In genomic region chr11:68040957-68041591, GRCh38 we compare ENCODE assay signal across 9 cellular contexts. TPM values are rescaled to one million over a fixed set of nuclear protein-coding genes. Genes with fewer than 3 reads are reported as not detected.
DNase-seq lines count a peak whose midpoint lies in the region; ATAC-seq and TF ChIP-seq lines count a peak whose summit lies in the region.
"Had no signal": no experiment of that assay in that cellular context is flagged by ENCODE, and none has a peak within 500 bp of the region (broad histone marks: within the 10 kb centered on the region; RNA-seq: fewer than 3 reads in every experiment).

No MANE protein-coding gene starts in this region.

- no peaks in the 10 kb centered on the region for H3K9me2 ChIP-seq in SU-DHL-6 (replicated peaks; ENCODE audit: insufficient read depth, low read length)

- ATAC-seq in GM21423 (IDR thresholded peaks at IDR 0.05; ENCODE audit: unreplicated experiment) = no peak

- H3K4me3 ChIP-seq in GM12875 (ENCODE audit: low read depth, low read length) (peak overlapping the region; percentile 92), SU-DHL-6 (ENCODE audit: insufficient read depth, low read length, poor library complexity, severe bottlenecking) (peak overlapping the region; percentile 81), fibroblast of the aortic adventitia (ENCODE audit: low read depth, low read length) (peak overlapping the region; percentile 79), skin epidermis (peak overlapping the region; percentile 44 to 81 (median 66))

- H4K20me1 ChIP-seq in SU-DHL-6 (ENCODE audit: low read depth, low read length) = no peaks in the 10 kb centered on the region

- no peaks in the 10 kb centered on the region for H3K9me3 ChIP-seq in SU-DHL-6 (ENCODE audit: insufficient read depth, low read length)
- H3K9me3 ChIP-seq: MG63 had no signal

- TF ChIP-seq CTCF in GM12875 (IDR thresholded peaks at IDR 0.05; ENCODE audit: borderline replicate concordance, insufficient read depth, low read depth, low read length) (no peak), SU-DHL-6 (IDR thresholded peaks at IDR 0.05; ENCODE audit: insufficient read depth, low read length, poor library complexity, severe bottlenecking) (no peak), fibroblast of the aortic adventitia (IDR thresholded peaks at IDR 0.05; ENCODE audit: insufficient read depth, low read length) (no peak), GM20000 (IDR thresholded peaks at IDR 0.05; ENCODE audit: extremely low read depth, missing control alignments) (no peak)

- H3K79me2 ChIP-seq in SU-DHL-6 (ENCODE audit: insufficient read depth, low read length) = peaks cover 24% of the 10 kb centered on the region

- H3K4me2 ChIP-seq in SU-DHL-6 (ENCODE audit: low read depth, low read length, poor library complexity, severe bottlenecking) = peak overlapping the region; percentile 99

- DNase-seq in fibroblast of the aortic adventitia (ENCODE audit: low read depth) (no peak), GM20000 (ENCODE audit: low spot score) (no peak), NCI-H1105 treated with DMSO at 0.1 percent for 48 hours (lab: John Stamatoyannopoulos, UW) (no peak), NCI-H1092 treated with DMSO at 0.1 percent for 48 hours (lab: John Stamatoyannopoulos, UW) (no peak)

- H3F3A ChIP-seq in SU-DHL-6 (ENCODE audit: insufficient read depth) = no peaks in the 10 kb centered on the region; the same call in 1 of the 2 replicates

- peak overlapping the region; percentile 77 for H3K9ac ChIP-seq in SU-DHL-6 (ENCODE audit: low read length)

- peak overlapping the region; percentile 74 for H3K27ac ChIP-seq in SU-DHL-6 (ENCODE audit: low read depth, low read length)
- H3K27ac ChIP-seq in skin epidermis = peak overlapping the region in 20 of 21 experiments; percentile 66 to 96 (median 87)

- H3K36me3 ChIP-seq in SU-DHL-6 (ENCODE audit: low read length) = no peaks in the 10 kb centered on the region

- H2AFZ ChIP-seq in SU-DHL-6 (ENCODE audit: low read depth, low read length, severe bottlenecking) = no peak overlapping the region

- no peaks in the 10 kb centered on the region for H3K27me3 ChIP-seq in SU-DHL-6 (ENCODE audit: low read length)
- H3K27me3 ChIP-seq: MG63 had no signal

RNA-seq across cellular contexts. Expression of gene TCIRG1, which starts 2.2 kb away (rescaled TPM):
- total RNA-seq in fibroblast of the aortic adventitia (ENCODE audit: low replicate concordance) = 75.1 and 76.0 TPM in 2 replicates

RNA-seq across cellular contexts. Expression of gene NDUFS8, which starts 10.6 kb away (rescaled TPM):
- total RNA-seq in fibroblast of the aortic adventitia (ENCODE audit: low replicate concordance) = 56.8 and 66.1 TPM in 2 replicates

RNA-seq across cellular contexts. Expression of gene ALDH3B1, which starts 30.9 kb away (rescaled TPM):
- 12.5 and 20.8 TPM in 2 replicates for total RNA-seq in fibroblast of the aortic adventitia (ENCODE audit: low replicate concordance)

RNA-seq across cellular contexts. Expression of gene UNC93B1, which starts 37.2 kb away (rescaled TPM):
- total RNA-seq in fibroblast of the aortic adventitia (ENCODE audit: low replicate concordance) = 7.4 and 17.2 TPM in 2 replicates
